9 cellular contexts compared by ENCODE assay signal in the genomic region with DNA sequence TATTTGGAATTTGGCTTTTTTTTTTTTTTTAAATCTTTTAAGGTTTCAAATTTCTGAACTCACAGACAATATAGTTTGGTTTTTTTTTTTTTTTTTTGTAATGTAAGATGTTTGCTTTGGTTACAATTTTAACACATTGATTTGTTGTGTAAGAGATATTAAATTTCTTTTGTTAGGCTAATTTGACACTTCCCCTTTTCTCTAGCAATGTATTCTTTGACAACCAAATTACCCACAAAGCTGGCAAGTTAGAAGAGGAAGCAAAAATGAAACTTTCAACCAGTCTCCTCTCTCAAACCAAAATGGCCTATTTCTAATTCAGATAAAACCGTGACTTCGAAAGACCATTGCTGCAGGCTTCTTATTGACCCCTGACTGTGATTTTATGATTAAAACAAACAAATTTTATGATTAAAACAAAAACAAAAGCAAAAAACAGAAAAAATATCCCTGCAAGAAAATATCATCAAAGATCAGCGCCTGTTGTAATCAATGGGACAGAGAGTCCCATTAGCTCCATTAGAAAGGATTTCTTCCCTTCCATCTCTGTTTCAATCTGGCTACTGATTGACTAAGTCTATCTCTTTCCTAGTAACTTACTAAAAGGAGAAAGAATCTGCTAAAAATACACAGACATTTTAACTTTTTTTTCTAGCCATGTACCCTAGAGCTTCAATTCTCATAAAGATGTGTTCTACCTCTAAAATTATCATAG.
DNase-seq lines count a peak whose midpoint lies in the region; ATAC-seq and TF ChIP-seq lines count a peak whose summit lies in the region.
"Had no signal": no experiment of that assay in that cellular context is flagged by ENCODE, and none has a peak within 500 bp of the region (broad histone marks: within the 10 kb centered on the region; RNA-seq: fewer than 3 reads in every experiment).

No MANE protein-coding gene starts in this region.

- H3K36me3 ChIP-seq in left ventricle myocardium inferior, result no peaks in the 10 kb centered on the region

- H3K27me3 ChIP-seq in left ventricle myocardium inferior (ENCODE audit: low read depth), result no peaks in the 10 kb centered on the region

- TF ChIP-seq CTCF in GM20000 (IDR thresholded peaks at IDR 0.05; ENCODE audit: extremely low read depth, missing control alignments) (no peak), left ventricle myocardium inferior (IDR thresholded peaks at IDR 0.05; ENCODE audit: borderline replicate concordance) (no peak)

- H3K4me1 ChIP-seq in left ventricle myocardium inferior, result no peaks in the 10 kb centered on the region

- no peak overlapping the region for H3K4me3 ChIP-seq in left ventricle myocardium inferior

- H3K9me3 ChIP-seq in left ventricle myocardium inferior (replicated peaks), result no peaks in the 10 kb centered on the region

- intact Hi-C loops in left ventricle myocardium inferior (cut with micrococcal nuclease), result no loop called here
- intact Hi-C loops in sciatic nerve (cut with DNase I), result no loop called here

- peak; percentile 96 for ATAC-seq in HG03135 (IDR thresholded peaks at IDR 0.05; ENCODE audit: unreplicated experiment)
- no peak for ATAC-seq in sciatic nerve

- peak; percentile 67 for DNase-seq in GF-D8 (lab: John Stamatoyannopoulos, UW)
- peak; percentile 11 for DNase-seq in GM20000 (ENCODE audit: low spot score)
- DNase-seq in SIG-M5 (lab: John Stamatoyannopoulos, UW), result peak; percentile 58
- DNase-seq in erythroblast (lab: John Stamatoyannopoulos, UW), result no peak
- DNase-seq in substantia nigra (lab: John Stamatoyannopoulos, UW), result no peak
- DNase-seq in left ventricle myocardium inferior, result no peak
- DNase-seq in sciatic nerve (ENCODE audit: low spot score), result no peak
- DNase-seq: activated effector memory CD4-positive, alpha-beta T cell treated with anti-CD3 and anti-CD28 coated beads, Interleukin-2, amount 50 U/mL, for 16 hours had no signal

- H3K27ac ChIP-seq in substantia nigra (ENCODE audit: low read depth, low read length, poor library complexity, severe bottlenecking) (no peak overlapping the region), left ventricle myocardium inferior (replicated peaks) (no peak overlapping the region)

- TF ChIP-seq POLR2A in erythroblast (IDR thresholded peaks at IDR 0.05; ENCODE audit: low read length), result no peak

Comparison
In these comparisons a context has a peak if more than half of its experiments do, and no peak if none do; other contexts are left out.
1. DNase-seq: peak in GF-D8 (single experiment), GM20000 (single experiment) and SIG-M5 (single experiment); none in erythroblast (0 of 2), substantia nigra (0 of 49), left ventricle myocardium inferior (single experiment) and sciatic nerve (single experiment).